In the genomic region with DNA sequence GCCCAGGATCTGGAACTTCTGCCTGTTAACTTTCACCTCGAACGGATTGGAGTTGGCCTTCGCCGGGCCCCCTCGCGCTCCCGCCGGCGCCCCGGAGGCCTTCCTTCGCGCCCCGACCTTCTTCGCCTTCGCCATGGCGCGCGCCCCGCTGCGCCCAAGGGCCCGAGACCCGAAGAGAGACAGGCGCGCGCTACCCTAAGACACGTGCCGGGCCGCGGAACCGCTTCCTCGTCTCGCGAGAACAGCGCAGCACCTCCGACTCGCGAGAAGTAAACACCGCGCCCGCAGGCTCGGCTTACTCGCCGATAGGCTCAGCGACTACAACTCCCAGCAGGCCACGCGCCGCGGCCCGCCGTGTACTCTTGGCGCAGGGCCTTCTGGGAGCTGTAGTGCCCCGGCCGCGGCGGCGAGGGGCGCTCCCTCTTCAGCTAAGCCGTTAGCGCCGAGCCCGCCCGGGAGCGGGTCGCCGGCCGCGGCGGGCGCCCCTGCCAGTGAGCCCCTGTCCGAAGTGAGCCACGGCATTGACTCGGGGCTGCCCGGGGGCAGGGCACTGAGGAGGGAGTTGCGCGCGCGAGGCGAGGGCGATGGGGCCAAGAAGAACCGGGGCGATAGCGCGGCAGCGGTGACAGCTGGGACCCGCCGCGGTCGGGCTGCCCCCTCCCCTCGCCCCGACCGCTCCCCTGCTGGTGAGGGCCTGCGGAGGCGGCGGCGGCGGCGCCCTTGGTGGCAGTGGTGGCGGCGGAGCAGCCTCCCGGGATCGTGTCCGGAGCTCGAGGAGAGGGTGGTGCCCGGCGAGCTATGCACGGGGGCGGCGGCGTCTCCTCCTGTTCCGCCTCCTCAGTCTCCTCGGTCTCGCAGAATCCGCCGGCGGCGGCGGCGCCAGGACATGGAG, we compare ENCODE assay signal across 8 cellular contexts.
DNase-seq lines count a peak whose midpoint lies in the region; ATAC-seq and TF ChIP-seq lines count a peak whose summit lies in the region.

TSS of gene GRK4 (plus strand) at position 387 of the 892 bp plus-strand sequence. CDS start at position 887, 500 bp downstream.
TSS of gene NOP14 (minus strand) at position 222 of the 892 bp plus-strand sequence. CDS start at position 135, 87 bp downstream.

- H2AFZ ChIP-seq in ACC112 (ENCODE audit: low read length, unreplicated experiment): peak within 1 kb of the TSS; percentile 92

- H3K4me3 ChIP-seq in ACC112 (ENCODE audit: low read depth, low read length): peak within 1 kb of the TSS; percentile 95
- H3K4me3 ChIP-seq in brain microvascular endothelial cell (ENCODE audit: low read depth, low read length): peak within 1 kb of the TSS; percentile 77
- H3K4me3 ChIP-seq in iPS-15b (ENCODE audit: low read depth, low read length): peak within 1 kb of the TSS; percentile 87
- peak within 1 kb of the TSS; percentile 78 for H3K4me3 ChIP-seq in skeletal muscle cell (ENCODE audit: low read depth, low read length)

- ATAC-seq in GM18861 (IDR thresholded peaks at IDR 0.05; ENCODE audit: unreplicated experiment) (peak; percentile 90), HG03095 (IDR thresholded peaks at IDR 0.05; ENCODE audit: unreplicated experiment) (peak; percentile 85)

- H3K27ac ChIP-seq in ACC112 (ENCODE audit: low read depth, low read length): peak within 1 kb of the TSS; percentile 68
- H3K27ac ChIP-seq in brain microvascular endothelial cell: peak within 1 kb of the TSS; percentile 80

- peaks cover 15% of the 10 kb centered on the region for H3K4me1 ChIP-seq in ACC112 (ENCODE audit: control insufficient read depth, insufficient read depth, low read length, unreplicated experiment)
- no peaks in the 10 kb centered on the region for H3K4me1 ChIP-seq in iPS-15b (ENCODE audit: control insufficient read depth, insufficient read depth, low read length)

- peak; percentile 15 for TF ChIP-seq CTCF in brain microvascular endothelial cell (IDR thresholded peaks at IDR 0.05; ENCODE audit: low read depth, low read length, missing control alignments)

- DNase-seq in NCI-H2107 treated with DMSO at 0.1 percent for 48 hours (lab: John Stamatoyannopoulos, UW; ENCODE audit: unreplicated experiment) (peak; percentile 78), UCSD-AML1 (lab: John Stamatoyannopoulos, UW; ENCODE audit: unreplicated experiment) (peak; percentile 97), brain microvascular endothelial cell (peak; percentile 97), skeletal muscle cell (ENCODE audit: low read depth) (peak; percentile 95)

- peaks cover 44% of the 10 kb centered on the region for H3K79me2 ChIP-seq in ACC112 (ENCODE audit: control insufficient read depth, insufficient read depth, low read length, unreplicated experiment)

- peaks cover under 1% of the 10 kb centered on the region; the same call in 1 of the 2 replicates for H3K36me3 ChIP-seq in ACC112 (ENCODE audit: insufficient read depth, low read length)
- no peaks in the 10 kb centered on the region for H3K36me3 ChIP-seq in brain microvascular endothelial cell (replicated peaks)
- peaks cover 4% of the 10 kb centered on the region for H3K36me3 ChIP-seq in iPS-15b (ENCODE audit: control insufficient read depth, insufficient read depth, low read length)

- no peaks in the 10 kb centered on the region for H3K9me3 ChIP-seq in iPS-15b (ENCODE audit: control insufficient read depth, insufficient read depth, low read length)

- in situ Hi-C loops in brain microvascular endothelial cell (cut with HindIII; ENCODE audit: low pct_ligation_motif_present, low sequenced_read_pairs): no loop called here

- H3K9ac ChIP-seq in iPS-15b (ENCODE audit: low read depth, low read length): peak within 1 kb of the TSS; percentile 84

- H3K27me3 ChIP-seq in ACC112 (ENCODE audit: insufficient read depth, low read length) (no peaks in the 10 kb centered on the region), brain microvascular endothelial cell (replicated peaks) (no peaks in the 10 kb centered on the region), iPS-15b (ENCODE audit: control insufficient read depth, insufficient read depth, low read length) (peaks cover 5% of the 10 kb centered on the region)

Comparison
In these comparisons a context has a peak if more than half of its experiments do, and no peak if none do; other contexts are left out.
1. Peak in every context shown above with its lines: DNase-seq, ATAC-seq, H3K4me3 ChIP-seq and H3K27ac ChIP-seq.